Comparison of ENCODE assay signal across 19 cellular contexts in genomic region chr2:238132463-238133450, GRCh38. TPM values are rescaled to one million over a fixed set of nuclear protein-coding genes. Genes with fewer than 3 reads are reported as not detected.
"Had no signal": no experiment of that assay in that cellular context is flagged by ENCODE, and none has a peak within 500 bp of the region (broad histone marks: within the 10 kb centered on the region; RNA-seq: fewer than 3 reads in every experiment).

No MANE protein-coding gene starts in this region.

- H3K27me3 Mint-ChIP-seq: naive B cell had no signal

- H3K4me3 Mint-ChIP-seq: activated naive CD8-positive, alpha-beta T cell treated with anti-CD3 and anti-CD28 coated beads, Interleukin-2, amount 10 ng/mL, durations not matched to agents 7 days and 5 days; activated T-helper 1 cell treated with anti-CD3 and anti-CD28 coated beads, Interleukin-12 subunit alpha, Interleukin-12 subunit beta, Interleukin-2, Interleukin-4 antibody, amounts not matched to agents 30 ng/mL and 10 ng/mL and 1 ng/mL, durations not matched to agents 14 hours and 24 hours and 36 hours; mesothelial cell of epicardium; naive B cell had no signal

- H3K27ac ChIP-seq: gastroesophageal sphincter, neutrophil had no signal

- H3K36me3 Mint-ChIP-seq: activated naive CD8-positive, alpha-beta T cell treated with anti-CD3 and anti-CD28 coated beads, Interleukin-2, amount 10 ng/mL, durations not matched to agents 7 days and 5 days; mesothelial cell of epicardium; naive B cell had no signal

- H3K4me3 ChIP-seq: gastroesophageal sphincter had no signal

- H3K9me3 ChIP-seq: gastroesophageal sphincter, neutrophil had no signal

- FAIRE-seq: keratinocyte, urothelium cell line had no signal

- DNase-seq: activated CD4-positive, alpha-beta T cell treated with anti-CD3 and anti-CD28 coated beads, Interleukin-2, amount 50 U/mL, for 1 hour; activated CD8-positive, alpha-beta memory T cell treated with anti-CD3 and anti-CD28 coated beads for 24 hours; activated naive CD8-positive, alpha-beta T cell treated with anti-CD3 and anti-CD28 coated beads, Interleukin-2, amount 10 ng/mL, durations not matched to agents 7 days and 5 days; cerebellar nuclear complex; erythroblast; naive B cell; stimulated activated CD4-positive, alpha-beta T cell treated with anti-CD3 and anti-CD28 coated beads, Interleukin-12 subunit alpha, Interleukin-12 subunit beta, amount 100 ng/mL, for 4 hours; stimulated activated CD4-positive, alpha-beta T cell treated with anti-CD3 and anti-CD28 coated beads, Interleukin-2, amount 100 ng/mL, for 24 hours; T1000 had no signal

- ATAC-seq: activated CD4-positive, CD25-positive, alpha-beta regulatory T cell treated with anti-CD3 and anti-CD28 coated beads, Interleukin-2, amount 50 U/mL, for 24 hours; gastroesophageal sphincter; sciatic nerve had no signal

- H3K36me3 ChIP-seq: neutrophil had no signal

- H3K4me1 Mint-ChIP-seq: activated naive CD8-positive, alpha-beta T cell treated with anti-CD3 and anti-CD28 coated beads, Interleukin-2, amount 10 ng/mL, durations not matched to agents 7 days and 5 days; mesothelial cell of epicardium had no signal

- H3K27me3 ChIP-seq: gastroesophageal sphincter had no signal

- H3K9me3 Mint-ChIP-seq: activated naive CD8-positive, alpha-beta T cell treated with anti-CD3 and anti-CD28 coated beads, Interleukin-2, amount 10 ng/mL, durations not matched to agents 7 days and 5 days; activated T-helper 1 cell treated with anti-CD3 and anti-CD28 coated beads, Interleukin-12 subunit alpha, Interleukin-12 subunit beta, Interleukin-2, Interleukin-4 antibody, amounts not matched to agents 30 ng/mL and 10 ng/mL and 1 ng/mL, durations not matched to agents 14 hours and 24 hours and 36 hours; mesothelial cell of epicardium; naive B cell had no signal

- H3K27ac Mint-ChIP-seq: activated naive CD8-positive, alpha-beta T cell treated with anti-CD3 and anti-CD28 coated beads, Interleukin-2, amount 10 ng/mL, durations not matched to agents 7 days and 5 days; activated T-helper 1 cell treated with anti-CD3 and anti-CD28 coated beads, Interleukin-12 subunit alpha, Interleukin-12 subunit beta, Interleukin-2, Interleukin-4 antibody, amounts not matched to agents 30 ng/mL and 10 ng/mL and 1 ng/mL, durations not matched to agents 14 hours and 24 hours and 36 hours; mesothelial cell of epicardium; progenitor cell of endocrine pancreas had no signal

RNA-seq across cellular contexts. Expression of gene KLHL30, which starts 5.7 kb away (rescaled TPM):
- total RNA-seq: activated naive CD8-positive, alpha-beta T cell treated with anti-CD3 and anti-CD28 coated beads, Interleukin-2, amount 10 ng/mL, durations not matched to agents 7 days and 5 days; activated T-helper 1 cell treated with anti-CD3 and anti-CD28 coated beads, Interleukin-12 subunit alpha, Interleukin-12 subunit beta, Interleukin-2, Interleukin-4 antibody, amounts not matched to agents 30 ng/mL and 10 ng/mL and 1 ng/mL, durations not matched to agents 14 hours and 24 hours and 36 hours; dermis microvascular lymphatic vessel endothelial cell had no signal
- polyA plus RNA-seq: keratinocyte had no signal

RNA-seq across cellular contexts. Expression of gene ERFE, which starts 26.0 kb away (rescaled TPM):
- total RNA-seq: activated T-helper 1 cell treated with anti-CD3 and anti-CD28 coated beads, Interleukin-12 subunit alpha, Interleukin-12 subunit beta, Interleukin-2, Interleukin-4 antibody, amounts not matched to agents 30 ng/mL and 10 ng/mL and 1 ng/mL, durations not matched to agents 14 hours and 24 hours and 36 hours had no signal

RNA-seq across cellular contexts. Expression of gene ESPNL, which starts 32.6 kb away (rescaled TPM):
- total RNA-seq: dermis microvascular lymphatic vessel endothelial cell, sciatic nerve had no signal
